In the genomic region with DNA sequence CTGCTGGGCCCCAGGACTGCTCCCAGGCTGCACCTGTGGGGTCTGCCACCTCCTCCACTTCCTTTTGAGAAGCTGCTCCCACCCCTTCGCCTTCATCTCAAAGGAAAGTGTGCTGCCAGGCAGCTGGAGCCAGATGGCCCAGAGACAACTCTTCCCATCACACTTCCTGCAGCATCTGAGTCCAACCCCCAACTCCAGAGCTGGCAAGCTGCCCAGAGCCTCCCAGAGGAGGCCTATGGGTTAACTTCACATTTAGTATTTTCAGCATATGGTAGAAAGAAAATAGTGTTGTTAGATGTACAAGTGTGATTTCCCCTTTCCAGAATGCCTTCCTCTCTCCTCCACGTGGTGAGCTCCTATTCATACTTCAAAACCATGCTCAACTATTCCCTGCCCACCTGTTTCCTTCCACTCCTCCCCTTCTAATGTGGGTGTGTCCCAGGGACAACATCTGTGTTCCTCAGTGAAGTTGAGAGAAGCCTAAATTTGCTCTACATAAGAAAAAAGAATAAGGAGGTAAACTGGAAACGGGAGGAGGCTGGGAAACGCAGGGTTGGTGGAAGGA, we compare ENCODE assay signal across 16 cellular contexts. TPM values are rescaled to one million over a fixed set of nuclear protein-coding genes. Genes with fewer than 3 reads are reported as not detected.
DNase-seq lines count a peak whose midpoint lies in the region; ATAC-seq and TF ChIP-seq lines count a peak whose summit lies in the region.
"Had no signal": no experiment of that assay in that cellular context is flagged by ENCODE, and none has a peak within 500 bp of the region (broad histone marks: within the 10 kb centered on the region; RNA-seq: fewer than 3 reads in every experiment).

No MANE protein-coding gene starts in this region.

- no peak for ATAC-seq in GM19324 (IDR thresholded peaks at IDR 0.05; ENCODE audit: low FRiP score, unreplicated experiment)

- peaks cover 0 to 3% (median 0%) of the 10 kb centered on the region in 8 donors for H3K9me3 ChIP-seq in spleen
- H3K9me3 ChIP-seq: colonic mucosa, esophagus squamous epithelium, neutrophil had no signal

- intact Hi-C loops in spleen (cut with DNase I; ENCODE audit: low total_unique reads), result no loop called here

- H3K36me3 ChIP-seq in spleen, result no peaks in the 10 kb centered on the region
- H3K36me3 ChIP-seq: colonic mucosa, esophagus squamous epithelium, neutrophil had no signal

- H3K4me3 ChIP-seq in fibroblast of the aortic adventitia (ENCODE audit: low read depth, low read length), result no peak overlapping the region
- no peak overlapping the region for H3K4me3 ChIP-seq in spleen
- H3K4me3 ChIP-seq: colonic mucosa, esophagus squamous epithelium had no signal

- DNase-seq in NCI-H510A treated with DMSO at 0.1 percent for 48 hours (lab: John Stamatoyannopoulos, UW) (peak; percentile 21), NCI-H510A (lab: John Stamatoyannopoulos, UW) (no peak), NCI-H524 treated with DMSO at 0.1 percent for 48 hours (lab: John Stamatoyannopoulos, UW) (peak; percentile 64), fibroblast of the aortic adventitia (ENCODE audit: low read depth) (peak; percentile 9), smooth muscle cell of the brain vasculature (ENCODE audit: low read depth, low spot score) (peak; percentile 51), spleen (no peak), GM10266 (ENCODE audit: extremely low spot score) (no peak)
- DNase-seq: activated CD4-positive, alpha-beta T cell treated with anti-CD3 and anti-CD28 coated beads for 48 hours; CD4-positive, alpha-beta memory T cell; colonic mucosa; esophagus squamous epithelium; NCI-H2107 had no signal

- peak overlapping the region in 1 of 8 donors; percentile 14 for H3K27ac ChIP-seq in spleen
- H3K27ac ChIP-seq: colonic mucosa, esophagus squamous epithelium, neutrophil had no signal

- peaks cover 0 to 7% (median 0%) of the 10 kb centered on the region in 7 donors for H3K27me3 ChIP-seq in spleen (replicated peaks in 1 of 7)
- H3K27me3 ChIP-seq: colonic mucosa had no signal

- 21 to 43% (median 30%) methylated on average over 4 of the region's 4 CpGs for whole genome bisulfite sequencing in spleen, 5 donors

- TF ChIP-seq POLR2A in spleen (IDR thresholded peaks at IDR 0.05), result no peak

- TF ChIP-seq CTCF in fibroblast of the aortic adventitia (IDR thresholded peaks at IDR 0.05; ENCODE audit: insufficient read depth, low read length), result no peak
- TF ChIP-seq CTCF in spleen (IDR thresholded peaks at IDR 0.05 in 8 of 11, conservative IDR thresholded peaks at IDR 0.05 in 3 of 11), result no peak
- TF ChIP-seq CTCF in GM10266 (IDR thresholded peaks at IDR 0.05; ENCODE audit: control insufficient read depth, insufficient read depth, low read depth, missing control alignments), result no peak

- H3K4me1 ChIP-seq in spleen, result peaks cover 0 to 11% (median 2%) of the 10 kb centered on the region in 6 donors
- H3K4me1 ChIP-seq: colonic mucosa had no signal

RNA-seq across cellular contexts. Expression of a gene that starts 38.6 kb away (rescaled TPM):
- not detected in 2 replicates for total RNA-seq in fibroblast of the aortic adventitia (ENCODE audit: low replicate concordance)
- 1 to 10 TPM in 3 of 7 donors, under 1 TPM in 4; 0.13 to 2.2 (median 0.97) TPM for total RNA-seq in spleen
- polyA plus RNA-seq in spleen, result under 1 TPM; 0.63 to 0.80 (median 0.74) TPM
- total RNA-seq: A172; CD4-positive, alpha-beta memory T cell; T-helper 2 cell treated with Interferon-gamma antibody and Interleukin-4, amounts not matched to agents 100 ng/mL and 5 ng/mL, for 36 hours had no signal
- polyA plus RNA-seq: CD4-positive, alpha-beta memory T cell had no signal

Comparison
In these comparisons a context has a peak if more than half of its experiments do, and no peak if none do; other contexts are left out.
1. DNase-seq: peak in NCI-H510A treated with DMSO at 0.1 percent for 48 hours (single experiment), NCI-H524 treated with DMSO at 0.1 percent for 48 hours (single experiment), fibroblast of the aortic adventitia (single experiment) and smooth muscle cell of the brain vasculature (single experiment); none in NCI-H510A (single experiment), spleen (single experiment) and GM10266 (single experiment).